ENCODE assay signal across 21 cellular contexts in the genomic region with DNA sequence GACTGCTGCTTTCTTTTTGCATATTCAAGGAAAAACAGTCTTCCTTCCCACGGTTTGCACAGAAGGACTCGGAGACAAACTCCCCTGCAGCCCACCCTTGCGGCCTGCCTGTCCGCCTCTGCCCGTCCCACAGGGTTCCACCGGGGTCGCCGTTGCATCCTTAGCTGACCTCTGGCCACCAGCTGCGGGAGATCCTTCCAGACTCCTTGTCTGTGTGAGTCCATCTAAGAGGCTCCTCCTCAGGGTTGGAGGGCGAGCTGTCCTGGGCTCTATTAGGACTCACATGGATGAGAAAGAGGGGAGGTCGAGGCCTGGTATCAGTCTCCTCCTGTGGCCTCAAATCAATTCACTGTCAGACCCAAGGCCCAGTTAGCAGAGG. TPM values are rescaled to one million over a fixed set of nuclear protein-coding genes. Genes with fewer than 3 reads are reported as not detected.
DNase-seq lines count a peak whose midpoint lies in the region; ATAC-seq and TF ChIP-seq lines count a peak whose summit lies in the region.
"Had no signal": no experiment of that assay in that cellular context is flagged by ENCODE, and none has a peak within 500 bp of the region (broad histone marks: within the 10 kb centered on the region; RNA-seq: fewer than 3 reads in every experiment).

No MANE protein-coding gene starts in this region.

- peaks cover 34 to 83% (median 47%) of the 10 kb centered on the region in 4 donors for H3K4me1 Mint-ChIP-seq in CD4-positive, CD25-positive, alpha-beta regulatory T cell
- H3K4me1 Mint-ChIP-seq in Caco-2 (ENCODE audit: low read depth, unreplicated experiment): no peaks in the 10 kb centered on the region
- H3K4me1 Mint-ChIP-seq in HFFc6 (ENCODE audit: low read depth): no peaks in the 10 kb centered on the region

- no peaks in the 10 kb centered on the region for H3K27me3 Mint-ChIP-seq in CD4-positive, CD25-positive, alpha-beta regulatory T cell
- H3K27me3 Mint-ChIP-seq in Caco-2 (ENCODE audit: insufficient read depth, unreplicated experiment) (no peaks in the 10 kb centered on the region), HFFc6 (ENCODE audit: insufficient read depth) (no peaks in the 10 kb centered on the region)
- H3K27me3 Mint-ChIP-seq: effector memory CD8-positive, alpha-beta T cell had no signal

- POLR2A ChIA-PET in Caco-2 (lab: Charles Lee): no interaction called here

- H3K9me3 ChIP-seq in CD4-positive, CD25-positive, alpha-beta regulatory T cell (ENCODE audit: control insufficient read depth in 2 of 2, low read length in 2 of 2): no peaks in the 10 kb centered on the region
- H3K9me3 ChIP-seq in Caco-2 (no peaks in the 10 kb centered on the region), duodenal mucosa (ENCODE audit: control insufficient read depth in 1 of 2, low read length in 2 of 2) (no peaks in the 10 kb centered on the region), gastrocnemius medialis (no peaks in the 10 kb centered on the region)
- H3K9me3 ChIP-seq: tibial nerve had no signal

- CTCF ChIA-PET in Caco-2 (lab: Charles Lee): no interaction called here

- H3K4me1 ChIP-seq in CD4-positive, CD25-positive, alpha-beta regulatory T cell (ENCODE audit: control insufficient read depth, insufficient read depth, low read length, poor library complexity, severe bottlenecking): peaks cover 98% of the 10 kb centered on the region
- H3K4me1 ChIP-seq in Caco-2 (peaks cover 5% of the 10 kb centered on the region; the same call in 1 of the 2 replicates), duodenal mucosa (ENCODE audit: control insufficient read depth in 1 of 2, insufficient read depth in 2 of 2, low read length in 2 of 2) (peaks cover 48 to 51% of the 10 kb centered on the region in 2 donors), gastrocnemius medialis (peaks cover 26 to 47% of the 10 kb centered on the region in 2 donors)

- TF ChIP-seq POLR2A in gastrocnemius medialis (IDR thresholded peaks at IDR 0.05): no peak

- H3K9ac ChIP-seq in duodenal mucosa (ENCODE audit: low read depth in 1 of 2, low read length in 2 of 2): peak overlapping the region; percentile 2 to 59

- no peaks in the 10 kb centered on the region for H3K27me3 ChIP-seq in CD4-positive, CD25-positive, alpha-beta regulatory T cell (ENCODE audit: control insufficient read depth, insufficient read depth, low read length)
- H3K27me3 ChIP-seq in Caco-2 (replicated peaks; ENCODE audit: control insufficient read depth, insufficient read depth, low read length): no peaks in the 10 kb centered on the region
- peaks cover 0 to 8% of the 10 kb centered on the region in 2 donors for H3K27me3 ChIP-seq in duodenal mucosa (ENCODE audit: control insufficient read depth in 1 of 2, insufficient read depth in 2 of 2, low read length in 2 of 2)
- no peaks in the 10 kb centered on the region for H3K27me3 ChIP-seq in gastrocnemius medialis
- H3K27me3 ChIP-seq: tibial nerve had no signal

- no peak overlapping the region for H3K4me3 ChIP-seq in CD4-positive, CD25-positive, alpha-beta regulatory T cell (ENCODE audit: low read depth, low read length)
- H3K4me3 ChIP-seq in Caco-2 (ENCODE audit: low read depth, low read length): no peak overlapping the region
- no peak overlapping the region for H3K4me3 ChIP-seq in duodenal mucosa (ENCODE audit: low read depth in 1 of 2, low read length in 2 of 2)
- H3K4me3 ChIP-seq in gastrocnemius medialis: no peak overlapping the region
- H3K4me3 ChIP-seq: tibial nerve had no signal

- H3K9me3 Mint-ChIP-seq in CD4-positive, CD25-positive, alpha-beta regulatory T cell: no peaks in the 10 kb centered on the region
- H3K9me3 Mint-ChIP-seq in Caco-2 (ENCODE audit: unreplicated experiment) (no peaks in the 10 kb centered on the region), HFFc6 (no peaks in the 10 kb centered on the region)
- H3K9me3 Mint-ChIP-seq: activated naive CD8-positive, alpha-beta T cell treated with anti-CD3 and anti-CD28 coated beads for 36 hours; activated T-helper 2 cell treated with anti-CD3 and anti-CD28 coated beads, Interferon-gamma antibody, Interleukin-2, Interleukin-4, amounts not matched to agents 10 μg/mL and 5 μg/mL and 100 μg/mL, durations not matched to agents 14 hours and 24 hours and 36 hours; effector memory CD8-positive, alpha-beta T cell; nephron; stimulated activated naive CD8-positive, alpha-beta T cell treated with anti-CD3 and anti-CD28 coated beads, Interleukin-15, amount 100 ng/mL, for 72 hours had no signal

- no peak for ATAC-seq in CD4-positive, CD25-positive, alpha-beta regulatory T cell (ENCODE audit: low read depth in 2 of 2)
- ATAC-seq in gastrocnemius medialis (no peak), HG03354 (IDR thresholded peaks at IDR 0.05; ENCODE audit: poor library complexity, severe bottlenecking, unreplicated experiment) (no peak), HG02852 (IDR thresholded peaks at IDR 0.05; ENCODE audit: unreplicated experiment) (no peak)
- ATAC-seq: effector memory CD8-positive, alpha-beta T cell; sciatic nerve; stimulated activated naive CD8-positive, alpha-beta T cell treated with anti-CD3 and anti-CD28 coated beads, Interleukin-15, amount 100 ng/mL, for 72 hours had no signal

- no TSS peak for BruUV-seq in Caco-2 (replicated peaks; lab: Mats Ljungman, UMichigan)

- H3K36me3 Mint-ChIP-seq in CD4-positive, CD25-positive, alpha-beta regulatory T cell: peaks cover 4% of the 10 kb centered on the region
- H3K36me3 Mint-ChIP-seq in Caco-2 (ENCODE audit: insufficient read depth, unreplicated experiment): peaks cover 10% of the 10 kb centered on the region
- H3K36me3 Mint-ChIP-seq in HFFc6 (ENCODE audit: low read depth): no peaks in the 10 kb centered on the region

- H3K36me3 ChIP-seq in CD4-positive, CD25-positive, alpha-beta regulatory T cell (ENCODE audit: control insufficient read depth, insufficient read depth, low read length): no peaks in the 10 kb centered on the region
- no peaks in the 10 kb centered on the region for H3K36me3 ChIP-seq in Caco-2 (ENCODE audit: control insufficient read depth, insufficient read depth, low read length)
- H3K36me3 ChIP-seq in duodenal mucosa (ENCODE audit: control insufficient read depth in 1 of 2, insufficient read depth in 2 of 2, low read length in 2 of 2): no peaks in the 10 kb centered on the region
- H3K36me3 ChIP-seq in gastrocnemius medialis: no peaks in the 10 kb centered on the region

- DNase-seq in CD4-positive, CD25-positive, alpha-beta regulatory T cell: no peak
- DNase-seq in Caco-2 (no peak), gastrocnemius medialis (no peak), HFFc6 (no peak)
- DNase-seq: activated naive CD8-positive, alpha-beta T cell treated with anti-CD3 and anti-CD28 coated beads for 36 hours; COR-L47; effector memory CD8-positive, alpha-beta T cell; foreskin melanocyte; hypothalamus; Kasumi-1; NCI-H1694; NCI-H2171; NCI-H524; stimulated activated naive CD8-positive, alpha-beta T cell treated with anti-CD3 and anti-CD28 coated beads, Interleukin-15, amount 100 ng/mL, for 72 hours had no signal

- intact Hi-C loops in Caco-2 (cut with micrococcal nuclease; ENCODE audit: unreplicated experiment) (no loop called here), gastrocnemius medialis (cut with DNase I; ENCODE audit: low total_unique reads) (no loop called here)

- TF ChIP-seq CTCF in Caco-2 (IDR thresholded peaks at IDR 0.05; ENCODE audit: insufficient read depth in 1 of 2, low read depth in 1 of 2, low read length in 1 of 2, severe bottlenecking in 1 of 2, unreplicated experiment in 1 of 2) (no peak), gastrocnemius medialis (IDR thresholded peaks at IDR 0.05 in 4 of 5, conservative IDR thresholded peaks at IDR 0.05 in 1 of 5) (no peak), HFFc6 (IDR thresholded peaks at IDR 0.05) (no peak)

- in situ Hi-C loops in gastrocnemius medialis (cut with MboI; ENCODE audit: low sequenced_read_pairs in 4 of 4): no loop called here

- H3K27ac Mint-ChIP-seq in CD4-positive, CD25-positive, alpha-beta regulatory T cell: peak overlapping the region in 1 of 3 donors; percentile 91
- H3K27ac Mint-ChIP-seq in Caco-2 (ENCODE audit: unreplicated experiment) (peak overlapping the region; percentile 17), HFFc6 (no peak overlapping the region)
- H3K27ac Mint-ChIP-seq: activated naive CD8-positive, alpha-beta T cell treated with anti-CD3 and anti-CD28 coated beads for 36 hours; activated T-helper 2 cell treated with anti-CD3 and anti-CD28 coated beads, Interferon-gamma antibody, Interleukin-2, Interleukin-4, amounts not matched to agents 10 μg/mL and 5 μg/mL and 100 μg/mL, durations not matched to agents 14 hours and 24 hours and 36 hours; effector memory CD8-positive, alpha-beta T cell; stimulated activated naive CD8-positive, alpha-beta T cell treated with anti-CD3 and anti-CD28 coated beads, Interleukin-15, amount 100 ng/mL, for 72 hours had no signal

- peak overlapping the region in 3 of 4 donors; percentile 17 to 69 (median 44) for H3K4me3 Mint-ChIP-seq in CD4-positive, CD25-positive, alpha-beta regulatory T cell
- H3K4me3 Mint-ChIP-seq in Caco-2 (ENCODE audit: unreplicated experiment) (no peak overlapping the region), HFFc6 (no peak overlapping the region)
- H3K4me3 Mint-ChIP-seq: activated naive CD8-positive, alpha-beta T cell treated with anti-CD3 and anti-CD28 coated beads for 36 hours; nephron; stimulated activated naive CD8-positive, alpha-beta T cell treated with anti-CD3 and anti-CD28 coated beads, Interleukin-15, amount 100 ng/mL, for 72 hours had no signal

- H3K27ac ChIP-seq in CD4-positive, CD25-positive, alpha-beta regulatory T cell (ENCODE audit: insufficient read depth, low read length, poor library complexity, severe bottlenecking): peak overlapping the region; percentile 93
- H3K27ac ChIP-seq in duodenal mucosa (ENCODE audit: low read depth, low read length): no peak overlapping the region
- H3K27ac ChIP-seq in gastrocnemius medialis: peak overlapping the region; percentile 18 to 86 (median 46)

RNA-seq across cellular contexts. Expression of a gene that starts 39.2 kb away (rescaled TPM):
- total RNA-seq in CD4-positive, CD25-positive, alpha-beta regulatory T cell: 725 TPM
- polyA plus RNA-seq in CD4-positive, CD25-positive, alpha-beta regulatory T cell: 100 to 1,000 TPM in 2 of 4 donors, 10 to 100 TPM in 2; 95.1 to 139 (median 118) TPM
- total RNA-seq in Caco-2 (2022) (0.77 and 1.2 TPM in 2 replicates), gastrocnemius medialis (10 to 100 TPM in 3 of 4 donors, 1 to 10 TPM in 1; 6.8 to 45.6 (median 32.0) TPM)
- 10 to 100 TPM; 26.4 to 36.8 (median 32.4) TPM for total RNA-seq in HFFc6 (2021; fragmentation: NEBNext Ultra II Directional; extraction: Animal tissue kit (Norgen Biotek cat#: 25700))

Comparison
In these comparisons a context has a peak if more than half of its experiments do, and no peak if none do; other contexts are left out.
1. H3K4me3 Mint-ChIP-seq: peak in CD4-positive, CD25-positive, alpha-beta regulatory T cell (3 of 4); none in Caco-2 (single experiment) and HFFc6 (single experiment).
2. RNA of a gene that starts 39.2 kb away (total RNA-seq): 725 TPM in CD4-positive, CD25-positive, alpha-beta regulatory T cell (single experiment); 6.8 to 45.6 TPM in gastrocnemius medialis, 26.4 to 36.8 TPM in HFFc6 and 0.77 to 1.2 TPM in Caco-2; every median in the first group is over 10 times any median in the second.